Comparison of ENCODE assay signal across 8 cellular contexts in the genomic region with DNA sequence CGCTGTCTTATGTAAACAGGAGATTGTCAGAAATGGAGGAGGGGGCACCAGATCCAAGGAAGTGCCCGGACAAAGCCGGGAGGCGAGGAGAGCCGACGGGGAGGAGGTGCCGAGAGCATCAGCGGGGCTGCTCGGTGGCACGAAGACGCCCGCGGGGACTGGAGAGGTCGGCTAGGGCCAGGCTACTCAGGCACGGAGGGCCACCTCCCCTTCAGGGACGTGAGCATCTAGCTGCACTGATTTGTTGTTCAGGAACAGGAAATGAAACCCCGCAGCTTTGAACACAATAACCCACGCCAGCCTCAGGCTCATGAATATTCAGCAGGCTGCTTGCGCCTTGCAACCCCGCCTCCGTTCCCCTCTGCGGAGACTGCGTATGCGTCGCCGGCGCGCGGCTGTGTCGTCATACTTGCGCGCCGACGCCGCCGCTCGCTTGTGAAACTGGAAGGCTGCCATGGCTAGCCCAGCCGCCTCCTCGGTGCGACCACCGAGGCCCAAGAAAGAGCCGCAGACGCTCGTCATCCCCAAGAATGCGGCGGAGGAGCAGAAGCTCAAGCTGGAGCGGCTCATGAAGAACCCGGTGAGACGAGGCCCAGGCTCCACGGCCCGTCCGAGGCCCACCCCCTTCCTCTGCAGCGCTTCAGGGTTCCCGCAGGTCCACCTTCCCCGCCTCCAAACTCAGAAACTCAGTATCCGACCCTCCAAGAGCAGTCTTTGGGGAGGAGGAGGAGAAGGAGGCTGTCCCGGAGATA. TPM values are rescaled to one million over a fixed set of nuclear protein-coding genes. Genes with fewer than 3 reads are reported as not detected.
A peak's percentile ranks its signal among the peaks of the same experiment; 100 is the strongest.
DNase-seq lines count a peak whose midpoint lies in the region; ATAC-seq, FAIRE-seq and TF ChIP-seq lines count a peak whose summit lies in the region.

PRKRIP1 (plus strand) TSS at position 406 of the 752 bp plus-strand sequence; CDS start at position 455, 49 bp downstream.

- H3K4me2 ChIP-seq in OCI-LY3 (ENCODE audit: low read length) (peak within 1 kb of the TSS; percentile 97), endothelial cell of umbilical vein (ENCODE audit: insufficient read depth, low read length) (peak within 1 kb of the TSS; percentile 91)

- DNase-seq in D721Med (ENCODE audit: insufficient read length, low spot score) (peak; percentile 70), HuH-7.5 (ENCODE audit: low spot score) (peak; percentile 73), endothelial cell of umbilical vein (ENCODE audit: low read depth, low spot score) (peak; percentile 92), midbrain (lab: John Stamatoyannopoulos, UW) (peak; percentile 91)
- DNase-seq in activated CD8-positive, alpha-beta memory T cell treated with anti-CD3 and anti-CD28 coated beads, Interleukin-2, amount 50 U/mL, for 4 hours: peak; percentile 74
- DNase-seq in stimulated activated CD8-positive, alpha-beta memory T cell treated with anti-CD3 and anti-CD28 coated beads, Interleukin-15, amount 100 ng/mL, for 48 hours (ENCODE audit: low read depth in 2 of 2): peak; percentile 70 to 73

- no peaks in the 10 kb centered on the region for H3K9me1 ChIP-seq in endothelial cell of umbilical vein (replicated peaks; ENCODE audit: control insufficient read depth, extremely low read depth, insufficient read depth, low read length)

- BruUV-seq in endothelial cell of umbilical vein (replicated peaks; lab: Mats Ljungman, UMichigan): no TSS peak

- CTCF ChIA-PET in endothelial cell of umbilical vein (lab: Charles Lee): interaction anchor here (1.2 to 3.2 kb wide), 4 partner anchors 8 to 116 kb away, joined by 5 to 9 read pairs (median 6); no protein-coding TSS in a partner anchor

- H3K4me3 ChIP-seq in OCI-LY3 (ENCODE audit: low read length) (peak within 1 kb of the TSS; percentile 82), endothelial cell of umbilical vein (replicated peaks in 1 of 3; ENCODE audit: insufficient read depth in 1 of 3, low read depth in 1 of 3, low read length in 3 of 3) (peak within 1 kb of the TSS; percentile 83 to 100 (median 91))

- H4K20me1 ChIP-seq in OCI-LY3 (ENCODE audit: insufficient read depth, low read length) (no peaks in the 10 kb centered on the region), endothelial cell of umbilical vein (replicated peaks; ENCODE audit: control insufficient read depth, extremely low read depth, insufficient read depth, low read length) (no peaks in the 10 kb centered on the region)

- peak within 1 kb of the TSS; percentile 55; the same call in 1 of the 2 replicates for H2AFZ ChIP-seq in OCI-LY3 (ENCODE audit: low read depth, low read length)
- peak within 1 kb of the TSS; percentile 72 for H2AFZ ChIP-seq in endothelial cell of umbilical vein (ENCODE audit: low read depth, low read length)

- no peak for TF ChIP-seq CTCF in D721Med (IDR thresholded peaks at IDR 0.05; ENCODE audit: insufficient read depth, missing control alignments)
- TF ChIP-seq CTCF in OCI-LY3 (IDR thresholded peaks at IDR 0.05; ENCODE audit: low read depth, low read length): no peak
- no peak for TF ChIP-seq CTCF in endothelial cell of umbilical vein (IDR thresholded peaks at IDR 0.05; ENCODE audit: extremely low read depth in 1 of 2, insufficient read depth in 1 of 2, low read depth in 1 of 2, low read length in 2 of 2)

- H3K27me3 ChIP-seq in OCI-LY3 (ENCODE audit: low read depth, low read length) (no peaks in the 10 kb centered on the region), endothelial cell of umbilical vein (ENCODE audit: control insufficient read depth in 2 of 2, insufficient read depth in 2 of 2, low read length in 2 of 2) (no peaks in the 10 kb centered on the region)

- POLR2A ChIA-PET in endothelial cell of umbilical vein (lab: Charles Lee): interaction anchor here (0.6 to 0.7 kb wide), 3 partner anchors 38 to 933 kb away, joined by 3 to 4 read pairs (median 3); partner anchors contain the start of gene ORAI2

- dilution Hi-C loops in endothelial cell of umbilical vein (cut with MboI; ENCODE audit: extremely low pct_ligation_motif_present, low sequenced_read_pairs): no loop called here

- H3K36me3 ChIP-seq in OCI-LY3 (replicated peaks; ENCODE audit: low read depth, low read length) (peaks cover 33% of the 10 kb centered on the region), endothelial cell of umbilical vein (ENCODE audit: control insufficient read depth in 2 of 2, extremely low read depth in 1 of 2, insufficient read depth in 2 of 2, low read length in 2 of 2) (peaks cover 5 to 14% of the 10 kb centered on the region in 2 experiments)

- H3K27ac ChIP-seq in OCI-LY3 (ENCODE audit: low read length) (peak within 1 kb of the TSS; percentile 44), endothelial cell of umbilical vein (ENCODE audit: insufficient read depth, low read depth, low read length) (peak within 1 kb of the TSS; percentile 80)

- intact Hi-C loops in endothelial cell of umbilical vein (cut with micrococcal nuclease): loop anchor here (1.0 to 10.0 kb wide), 2 partner anchors 69 to 711 kb away; no protein-coding TSS in a partner anchor

- peak; percentile 83 for TF ChIP-seq POLR2A in endothelial cell of umbilical vein (IDR thresholded peaks at IDR 0.05; ENCODE audit: low read depth, low read length)

- no peaks in the 10 kb centered on the region for H3K9me3 ChIP-seq in OCI-LY3 (ENCODE audit: insufficient read depth, low read length)
- no peaks in the 10 kb centered on the region for H3K9me3 ChIP-seq in endothelial cell of umbilical vein (replicated peaks; ENCODE audit: control insufficient read depth, insufficient read depth, low read length)

- H3K79me2 ChIP-seq in OCI-LY3 (ENCODE audit: low read length) (peaks cover 14% of the 10 kb centered on the region), endothelial cell of umbilical vein (ENCODE audit: control insufficient read depth, insufficient read depth, low read length) (peaks cover 13% of the 10 kb centered on the region)

- FAIRE-seq in D721Med (lab: Jason Lieb, UNC) (no peak), endothelial cell of umbilical vein (lab: Jason Lieb, UNC) (peak; percentile 88)

- H3K4me1 ChIP-seq in OCI-LY3 (ENCODE audit: low read length): peaks cover 9% of the 10 kb centered on the region
- H3K4me1 ChIP-seq in endothelial cell of umbilical vein (ENCODE audit: control insufficient read depth, extremely low read depth, insufficient read depth, low read length): peaks cover 13% of the 10 kb centered on the region

- peak; percentile 97 for ATAC-seq in GM21526 (IDR thresholded peaks at IDR 0.05; ENCODE audit: low FRiP score, unreplicated experiment)

- H3K9ac ChIP-seq in OCI-LY3 (ENCODE audit: low read length) (peak within 1 kb of the TSS; percentile 86), endothelial cell of umbilical vein (replicated peaks; ENCODE audit: extremely low read depth, insufficient read depth, low read length) (peak within 1 kb of the TSS; percentile 81)

TF ChIP-seq in endothelial cell of umbilical vein, 7 proteins besides CTCF, POLR2A, EP300 and RAD21:
- TF ChIP-seq FOS (IDR thresholded peaks at IDR 0.05; ENCODE audit: borderline replicate concordance, insufficient read depth, low read length): no peak
- no peak for TF ChIP-seq GATA2 (IDR thresholded peaks at IDR 0.05; ENCODE audit: insufficient read depth, insufficient read length, low read depth, low read length)
- no peak for TF ChIP-seq MYC (IDR thresholded peaks at IDR 0.05; ENCODE audit: low read depth, low read length)
- TF ChIP-seq POLR2AphosphoS5 (IDR thresholded peaks at IDR 0.05; ENCODE audit: insufficient read depth, low read depth, low read length): peak; percentile 93
- TF ChIP-seq JUN (IDR thresholded peaks at IDR 0.05; ENCODE audit: borderline replicate concordance, insufficient read depth, insufficient read length, low read depth): no peak
- TF ChIP-seq EZH2 (IDR thresholded peaks at IDR 0.05; ENCODE audit: borderline replicate concordance, low read depth, low read length, severe bottlenecking): no peak
- no peak for TF ChIP-seq MAX (IDR thresholded peaks at IDR 0.05; ENCODE audit: insufficient read depth, insufficient read length)

RNA-seq across cellular contexts. Expression of gene PRKRIP1, which starts in this region (rescaled TPM):
- total RNA-seq in endothelial cell of umbilical vein: 25.7 and 26.1 TPM in 2 replicates
- polyA plus RNA-seq in endothelial cell of umbilical vein: 13.1 and 16.1 TPM in 2 replicates
- 13.8 and 17.1 TPM in 2 replicates for polyA plus RNA-seq in endothelial cell of umbilical vein (2011; cell fraction: cytosol; rRNA removed)
- 56.8 and 75.7 TPM in 2 replicates for polyA plus RNA-seq in endothelial cell of umbilical vein (2011; cell fraction: nucleus; rRNA removed)
- polyA plus RNA-seq in endothelial cell of umbilical vein (2012): 17.6 and 19.6 TPM in 2 replicates
- polyA minus RNA-seq in endothelial cell of umbilical vein: 6.4 and 7.3 TPM in 2 replicates
- polyA minus RNA-seq in endothelial cell of umbilical vein (2011; cell fraction: cytosol; rRNA and poly(A)+ RNA removed): 6.3 TPM
- 6.4 and 12.8 TPM in 2 replicates for polyA minus RNA-seq in endothelial cell of umbilical vein (2011; cell fraction: nucleus; rRNA and poly(A)+ RNA removed)

Comparison
In these comparisons a context has a peak if more than half of its experiments do, and no peak if none do; other contexts are left out.
1. Peak in every context shown above with its lines: DNase-seq, ATAC-seq, H3K4me3 ChIP-seq and H3K27ac ChIP-seq.